Comparison of ENCODE assay signal across 9 cellular contexts in the genomic region with DNA sequence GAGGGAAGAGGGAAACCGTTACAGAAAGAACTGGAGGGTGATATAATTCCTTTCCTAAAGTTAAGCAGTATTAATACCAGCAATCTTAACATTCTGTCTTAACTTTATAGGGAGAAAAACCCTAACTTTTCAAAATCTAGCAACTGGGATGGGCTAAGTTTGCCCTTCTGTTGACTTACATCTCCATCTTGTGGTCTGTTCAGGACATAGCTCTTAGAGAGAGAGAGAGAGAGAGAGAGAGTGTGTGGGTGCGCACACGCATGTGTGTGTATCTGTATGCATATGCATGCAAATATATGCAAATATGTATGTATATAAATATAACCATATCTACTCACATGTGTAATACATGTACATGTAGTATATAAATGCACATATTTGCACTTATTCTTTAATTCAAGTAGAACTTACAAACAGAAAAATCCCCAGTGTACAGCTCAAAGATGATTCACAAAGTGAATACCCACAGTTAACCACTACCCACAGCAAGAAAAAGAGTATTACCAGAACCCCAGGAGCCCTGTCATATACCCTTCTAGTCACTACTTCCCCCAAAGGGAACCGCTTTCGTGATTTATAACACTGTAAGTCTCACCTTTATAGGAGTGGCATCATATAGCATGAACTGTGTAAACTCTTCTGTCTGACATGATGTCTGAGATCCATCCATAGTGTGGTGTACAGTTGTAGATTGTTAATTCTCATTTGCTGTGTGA. TPM values are rescaled to one million over a fixed set of nuclear protein-coding genes. Genes with fewer than 3 reads are reported as not detected.
A peak's percentile ranks its signal among the peaks of the same experiment; 100 is the strongest.
DNase-seq lines count a peak whose midpoint lies in the region; ATAC-seq and FAIRE-seq lines count a peak whose summit lies in the region.
"Had no signal": no experiment of that assay in that cellular context is flagged by ENCODE, and none has a peak within 500 bp of the region (broad histone marks: within the 10 kb centered on the region; RNA-seq: fewer than 3 reads in every experiment).

No MANE protein-coding gene starts in this region.

- no peak overlapping the region for H3K4me3 Mint-ChIP-seq in T-helper 17 cell
- H3K4me3 Mint-ChIP-seq in activated CD4-positive, alpha-beta memory T cell treated with anti-CD3 and anti-CD28 coated beads for 36 hours, result no peak overlapping the region

- H3K36me3 Mint-ChIP-seq in T-helper 17 cell (ENCODE audit: low read depth), result no peaks in the 10 kb centered on the region
- no peaks in the 10 kb centered on the region for H3K36me3 Mint-ChIP-seq in activated CD4-positive, alpha-beta memory T cell treated with anti-CD3 and anti-CD28 coated beads for 36 hours

- intact Hi-C loops in activated CD4-positive, alpha-beta memory T cell treated with anti-CD3 and anti-CD28 coated beads for 36 hours (cut with micrococcal nuclease), result loop anchor here (1.0 to 10.0 kb wide), 3 partner anchors 57 to 414 kb away; no protein-coding TSS in a partner anchor

- POLR2A ChIA-PET in activated CD4-positive, alpha-beta memory T cell treated with anti-CD3 and anti-CD28 coated beads for 36 hours (lab: Charles Lee), result no interaction called here

- CTCF ChIA-PET in activated CD4-positive, alpha-beta memory T cell treated with anti-CD3 and anti-CD28 coated beads for 36 hours (lab: Charles Lee), result interaction anchor here (1.0 to 1.2 kb wide), 6 partner anchors 9 to 534 kb away, joined by 3 to 4 read pairs (median 3); no protein-coding TSS in a partner anchor

- H3K4me1 Mint-ChIP-seq in T-helper 17 cell, result peaks cover 6% of the 10 kb centered on the region
- peaks cover 13% of the 10 kb centered on the region for H3K4me1 Mint-ChIP-seq in activated CD4-positive, alpha-beta memory T cell treated with anti-CD3 and anti-CD28 coated beads for 36 hours (ENCODE audit: low read depth)

- H3K9me3 Mint-ChIP-seq in activated CD4-positive, alpha-beta memory T cell treated with anti-CD3 and anti-CD28 coated beads for 36 hours, result no peaks in the 10 kb centered on the region

- no peaks in the 10 kb centered on the region for H3K9me3 ChIP-seq in T-helper 17 cell (ENCODE audit: control insufficient read depth, low read length, poor library complexity, severe bottlenecking)

- H3K27ac Mint-ChIP-seq in T-helper 17 cell, result peak overlapping the region; percentile 59
- no peak overlapping the region for H3K27ac Mint-ChIP-seq in activated CD4-positive, alpha-beta memory T cell treated with anti-CD3 and anti-CD28 coated beads for 36 hours

- ATAC-seq in T-helper 17 cell (no peak), HG02885 (IDR thresholded peaks at IDR 0.05; ENCODE audit: poor library complexity, unreplicated experiment) (no peak), HG03460 (IDR thresholded peaks at IDR 0.05; ENCODE audit: unreplicated experiment) (no peak)

- peak; percentile 66 for DNase-seq in AG08395 (ENCODE audit: low spot score)
- peak; percentile 2 for DNase-seq in GM18507 (ENCODE audit: extremely low spot score, insufficient read length, low read depth)
- DNase-seq in T-helper 17 cell, result no peak
- peak; percentile 60 for DNase-seq in iris pigment epithelial cell (ENCODE audit: low read depth)
- DNase-seq in NCI-H2081 treated with DMSO at 0.1 percent for 48 hours (lab: John Stamatoyannopoulos, UW), result no peak
- DNase-seq in activated CD4-positive, alpha-beta memory T cell treated with anti-CD3 and anti-CD28 coated beads for 36 hours, result no peak

- FAIRE-seq in GM18507 (lab: Jason Lieb, UNC), result peak; percentile 62

- H3K27me3 Mint-ChIP-seq in T-helper 17 cell, result no peaks in the 10 kb centered on the region
- H3K27me3 Mint-ChIP-seq in activated CD4-positive, alpha-beta memory T cell treated with anti-CD3 and anti-CD28 coated beads for 36 hours, result no peaks in the 10 kb centered on the region

RNA-seq across cellular contexts. Expression of gene STX8, which starts 46.4 kb away (rescaled TPM):
- 10 to 100 TPM; 66.8 to 68.8 TPM for total RNA-seq in T-helper 17 cell
- 10 to 100 TPM; 75.2 to 75.8 TPM for total RNA-seq in activated CD4-positive, alpha-beta memory T cell treated with anti-CD3 and anti-CD28 coated beads for 36 hours

RNA-seq across cellular contexts. Expression of gene CFAP52, which starts 47.3 kb away (rescaled TPM):
- not detected for total RNA-seq in T-helper 17 cell
- total RNA-seq in activated CD4-positive, alpha-beta memory T cell treated with anti-CD3 and anti-CD28 coated beads for 36 hours, result not detected
- total RNA-seq: glomerular endothelial cell had no signal

Comparison
In these comparisons a context has a peak if more than half of its experiments do, and no peak if none do; other contexts are left out.
1. DNase-seq: peak in AG08395 (single experiment), GM18507 (single experiment) and iris pigment epithelial cell (single experiment); none in T-helper 17 cell (0 of 3), NCI-H2081 treated with DMSO at 0.1 percent for 48 hours (single experiment) and activated CD4-positive, alpha-beta memory T cell treated with anti-CD3 and anti-CD28 coated beads for 36 hours (single experiment).